In genomic region chr15:91897585-91898372, GRCh38 we compare ENCODE assay signal across 17 cellular contexts.
"Had no signal": no experiment of that assay in that cellular context is flagged by ENCODE, and none has a peak within 500 bp of the region (broad histone marks: within the 10 kb centered on the region; RNA-seq: fewer than 3 reads in every experiment).

No MANE protein-coding gene starts in this region.

- H3K9me3 ChIP-seq: adrenal gland had no signal

- H3K36me3 ChIP-seq: adrenal gland, cardiac muscle cell, esophagus squamous epithelium, sigmoid colon, spleen, tibial artery had no signal

- H3K27ac ChIP-seq: adrenal gland, cardiac muscle cell, coronary artery, sigmoid colon, spleen, tibial artery had no signal

- H3K27me3 ChIP-seq: adrenal gland, cardiac muscle cell, esophagus squamous epithelium, sigmoid colon, spleen, tibial artery had no signal

- H3K4me3 ChIP-seq: adrenal gland, cardiac muscle cell, coronary artery, esophagus squamous epithelium, sigmoid colon, spleen, tibial artery had no signal

- ATAC-seq: activated CD8-positive, alpha-beta T cell treated with anti-CD3 and anti-CD28 coated beads for 36 hours; activated T-cell treated with anti-CD3 and anti-CD28 coated beads, Interleukin-2, amount 50 U/mL, for 4 hours; stimulated activated naive CD8-positive, alpha-beta T cell treated with anti-CD3 and anti-CD28 coated beads, Interleukin-15, amount 100 ng/mL, for 72 hours; T-helper 17 cell had no signal

- DNase-seq: activated CD4-positive, alpha-beta T cell treated with anti-CD3 and anti-CD28 coated beads for 4 hours; activated CD8-positive, alpha-beta T cell treated with anti-CD3 and anti-CD28 coated beads for 36 hours; activated effector memory CD4-positive, alpha-beta T cell treated with anti-CD3 and anti-CD28 coated beads, Interleukin-2, amount 50 U/mL, for 16 hours; activated T-cell treated with anti-CD3 and anti-CD28 coated beads, Interleukin-2, amount 50 U/mL, for 4 hours; effector CD8-positive, alpha-beta T cell; esophagus squamous epithelium; islet precursor cell; SHP77 treated with DMSO at 0.1 percent for 48 hours; sigmoid colon; spleen; stimulated activated naive CD8-positive, alpha-beta T cell treated with anti-CD3 and anti-CD28 coated beads, Interleukin-15, amount 100 ng/mL, for 72 hours; T-helper 17 cell; tibial artery had no signal

- FAIRE-seq: endothelial cell of umbilical vein had no signal

- H3K4me1 ChIP-seq: sigmoid colon had no signal
